ENCODE assay signal across 2 cellular contexts in genomic region chr5:141415272-141415613, GRCh38. TPM values are rescaled to one million over a fixed set of nuclear protein-coding genes. Genes with fewer than 3 reads are reported as not detected.
"Had no signal": no experiment of that assay in that cellular context is flagged by ENCODE, and none has a peak within 500 bp of the region (broad histone marks: within the 10 kb centered on the region; RNA-seq: fewer than 3 reads in every experiment).

No MANE protein-coding gene starts in this region.

RNA-seq across cellular contexts. Expression of gene PCDHGB7, which starts 2.2 kb away (rescaled TPM):
- total RNA-seq: activated CD8-positive, alpha-beta memory T cell treated with anti-CD3 and anti-CD28 coated beads, Interleukin-2, amount 10 ng/mL, durations not matched to agents 7 days and 5 days; activated CD8-positive, alpha-beta T cell treated with anti-CD3 and anti-CD28 coated beads, Interleukin-2, amount 10 ng/mL, durations not matched to agents 7 days and 5 days had no signal

RNA-seq across cellular contexts. Expression of gene PCDHGA10, which starts 2.5 kb away (rescaled TPM):
- total RNA-seq: activated CD8-positive, alpha-beta memory T cell treated with anti-CD3 and anti-CD28 coated beads, Interleukin-2, amount 10 ng/mL, durations not matched to agents 7 days and 5 days; activated CD8-positive, alpha-beta T cell treated with anti-CD3 and anti-CD28 coated beads, Interleukin-2, amount 10 ng/mL, durations not matched to agents 7 days and 5 days had no signal

RNA-seq across cellular contexts. Expression of gene PCDHGA11, which starts 5.6 kb away (rescaled TPM):
- total RNA-seq: activated CD8-positive, alpha-beta memory T cell treated with anti-CD3 and anti-CD28 coated beads, Interleukin-2, amount 10 ng/mL, durations not matched to agents 7 days and 5 days had no signal

RNA-seq across cellular contexts. Expression of gene PCDHGB6, which starts 7.4 kb away (rescaled TPM):
- total RNA-seq: activated CD8-positive, alpha-beta memory T cell treated with anti-CD3 and anti-CD28 coated beads, Interleukin-2, amount 10 ng/mL, durations not matched to agents 7 days and 5 days; activated CD8-positive, alpha-beta T cell treated with anti-CD3 and anti-CD28 coated beads, Interleukin-2, amount 10 ng/mL, durations not matched to agents 7 days and 5 days had no signal

RNA-seq across cellular contexts. Expression of gene PCDHGA9, which starts 12.7 kb away (rescaled TPM):
- total RNA-seq: activated CD8-positive, alpha-beta memory T cell treated with anti-CD3 and anti-CD28 coated beads, Interleukin-2, amount 10 ng/mL, durations not matched to agents 7 days and 5 days had no signal
